In the genomic region with DNA sequence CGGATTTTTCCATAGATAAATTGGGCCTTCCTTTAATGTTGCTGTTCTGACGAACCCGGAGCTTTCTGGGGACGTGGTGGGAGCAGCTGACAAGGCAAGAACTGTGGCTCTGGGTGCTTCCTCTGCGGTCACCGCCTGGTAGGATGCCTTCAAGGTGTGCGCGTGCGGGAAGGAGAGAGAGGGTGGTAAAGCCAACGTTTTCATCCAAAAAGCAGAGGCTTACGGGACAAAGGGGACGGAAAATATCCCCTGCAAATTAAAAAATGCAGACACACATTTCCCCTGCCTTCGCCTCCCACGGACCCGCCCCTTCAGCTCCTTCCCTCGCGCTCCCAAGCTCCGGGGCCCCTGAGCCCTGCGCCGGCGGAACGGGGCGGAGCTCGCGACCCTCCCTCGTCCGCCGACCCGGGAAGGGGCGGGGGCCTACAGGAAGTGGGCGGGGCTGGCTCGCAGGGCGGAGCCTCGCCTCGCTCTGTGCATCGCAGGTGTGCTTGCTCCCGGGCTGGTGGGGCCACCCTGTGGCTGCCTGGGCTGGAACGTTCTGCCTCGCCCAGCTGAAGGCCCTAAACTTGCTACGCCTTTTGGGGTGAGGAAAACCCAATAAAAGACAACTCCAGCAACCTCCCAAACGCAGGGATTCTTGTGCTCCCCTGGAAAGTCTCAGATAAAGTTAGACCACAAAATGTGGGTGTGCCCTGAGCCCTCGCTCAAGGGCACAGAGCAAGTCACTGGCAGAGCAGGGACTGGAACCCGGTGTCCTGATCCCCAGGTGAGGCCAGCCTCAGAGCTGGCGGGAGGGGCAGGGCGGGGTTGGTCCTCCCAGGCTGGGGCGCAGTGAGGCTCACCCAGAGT, we compare ENCODE assay signal across 1 cellular context.
TF ChIP-seq lines count a peak whose summit lies in the region.

No MANE protein-coding gene starts in this region.

TF ChIP-seq in HCT116, 20 proteins besides CTCF, POLR2A, EP300 and RAD21 (continued from another document):
- TF ChIP-seq, protein P1, sequence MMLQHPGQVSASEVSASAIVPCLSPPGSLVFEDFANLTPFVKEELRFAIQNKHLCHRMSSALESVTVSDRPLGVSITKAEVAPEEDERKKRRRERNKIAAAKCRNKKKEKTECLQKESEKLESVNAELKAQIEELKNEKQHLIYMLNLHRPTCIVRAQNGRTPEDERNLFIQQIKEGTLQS (IDR thresholded peaks at IDR 0.05) = no peak
- TF ChIP-seq, protein P2, sequence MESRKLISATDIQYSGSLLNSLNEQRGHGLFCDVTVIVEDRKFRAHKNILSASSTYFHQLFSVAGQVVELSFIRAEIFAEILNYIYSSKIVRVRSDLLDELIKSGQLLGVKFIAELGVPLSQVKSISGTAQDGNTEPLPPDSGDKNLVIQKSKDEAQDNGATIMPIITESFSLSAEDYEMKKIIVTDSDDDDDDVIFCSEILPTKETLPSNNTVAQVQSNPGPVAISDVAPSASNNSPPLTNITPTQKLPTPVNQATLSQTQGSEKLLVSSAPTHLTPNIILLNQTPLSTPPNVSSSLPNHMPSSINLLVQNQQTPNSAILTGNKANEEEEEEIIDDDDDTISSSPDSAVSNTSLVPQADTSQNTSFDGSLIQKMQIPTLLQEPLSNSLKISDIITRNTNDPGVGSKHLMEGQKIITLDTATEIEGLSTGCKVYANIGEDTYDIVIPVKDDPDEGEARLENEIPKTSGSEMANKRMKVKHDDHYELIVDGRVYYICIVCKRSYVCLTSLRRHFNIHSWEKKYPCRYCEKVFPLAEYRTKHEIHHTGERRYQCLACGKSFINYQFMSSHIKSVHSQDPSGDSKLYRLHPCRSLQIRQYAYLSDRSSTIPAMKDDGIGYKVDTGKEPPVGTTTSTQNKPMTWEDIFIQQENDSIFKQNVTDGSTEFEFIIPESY (IDR thresholded peaks at IDR 0.05; ENCODE audit: extremely low read depth, insufficient replicate concordance, low read length) = no peak
- TF ChIP-seq POLR2AphosphoS5 (IDR thresholded peaks at IDR 0.05; ENCODE audit: low read depth, low read length) (peak; percentile 69), YY1 (IDR thresholded peaks at IDR 0.05; ENCODE audit: extremely low read depth, insufficient replicate concordance, low read depth, low read length) (peak; percentile 26), EZH2phosphoT487 (IDR thresholded peaks at IDR 0.05; ENCODE audit: borderline replicate concordance) (no peak)
